ENCODE assay signal across 25 cellular contexts in genomic region chr15:36478561-36478960, GRCh38.
"Had no signal": no experiment of that assay in that cellular context is flagged by ENCODE, and none has a peak within 500 bp of the region (broad histone marks: within the 10 kb centered on the region; RNA-seq: fewer than 3 reads in every experiment).

No MANE protein-coding gene starts in this region.

- H3K9ac ChIP-seq: neural progenitor cell, parathyroid adenoma had no signal

- H3K27ac ChIP-seq: neural progenitor cell, ovary, parathyroid adenoma, psoas muscle, right lobe of liver, sigmoid colon, suprapubic skin, testis, tibial artery, transverse colon, upper lobe of right lung, uterus had no signal

- H3K4me1 ChIP-seq: neural progenitor cell, parathyroid adenoma, psoas muscle, right lobe of liver, sigmoid colon, suprapubic skin, testis, tibial artery, transverse colon, upper lobe of right lung, uterus had no signal

- ATAC-seq: natural killer cell; psoas muscle; right cardiac atrium; right lobe of liver; stimulated activated effector memory CD8-positive, alpha-beta T cell treated with anti-CD3 and anti-CD28 coated beads, Interleukin-12 subunit alpha, Interleukin-12 subunit beta, amount 100 ng/mL, for 72 hours; stimulated activated naive B cell treated with anti-CD40 and anti-IgM and Interleukin-4, amounts not matched to agents 10 μg/mL and 1 μg/mL and 100 μg/mL, for 72 hours; upper lobe of right lung had no signal

- H3K27me3 ChIP-seq: neural progenitor cell, ovary, right lobe of liver, sigmoid colon, suprapubic skin, testis, tibial artery, transverse colon, upper lobe of right lung, uterus had no signal

- H3K36me3 ChIP-seq: neural progenitor cell, ovary, right lobe of liver, sigmoid colon, suprapubic skin, tibial artery, transverse colon, upper lobe of right lung, uterus had no signal

- DNase-seq: natural killer cell; occipital lobe; ovary; posterior cingulate gyrus; psoas muscle; right cardiac atrium; right lobe of liver; sigmoid colon; small intestine; stimulated activated CD4-positive, alpha-beta T cell treated with anti-CD3 and anti-CD28 coated beads, Interleukin-15, amount 100 ng/mL, for 24 hours; stimulated activated CD4-positive, alpha-beta T cell treated with anti-CD3 and anti-CD28 coated beads, Interleukin-2, amount 100 ng/mL, for 24 hours; stimulated activated CD4-positive, alpha-beta T cell treated with anti-CD3 and anti-CD28 coated beads, Interleukin-2, amount 100 ng/mL, for 48 hours; stimulated activated CD4-positive, alpha-beta T cell treated with anti-CD3 and anti-CD28 coated beads, Interleukin-4, amount 100 ng/mL, for 24 hours; stimulated activated naive B cell treated with anti-CD40 and anti-IgM and Interleukin-4, amounts not matched to agents 10 μg/mL and 1 μg/mL and 100 μg/mL, for 72 hours; stimulated activated naive CD4-positive, alpha-beta T cell treated with Interleukin-2 at 50 U/mL for 16 hours; substantia nigra; testis; tibial artery; transverse colon; upper lobe of right lung; uterus had no signal

- H3K4me2 ChIP-seq: neural progenitor cell had no signal

- H3K9me3 ChIP-seq: ovary, psoas muscle, right lobe of liver, sigmoid colon, suprapubic skin, testis, tibial artery, transverse colon, upper lobe of right lung, uterus had no signal

- H3K4me3 ChIP-seq: neural progenitor cell, ovary, psoas muscle, right lobe of liver, sigmoid colon, suprapubic skin, testis, tibial artery, transverse colon, upper lobe of right lung, uterus had no signal

- H2AFZ ChIP-seq: parathyroid adenoma had no signal
